8 cellular contexts compared by ENCODE assay signal in genomic region chr15:74373731-74374647, GRCh38. TPM values are rescaled to one million over a fixed set of nuclear protein-coding genes. Genes with fewer than 3 reads are reported as not detected.
DNase-seq lines count a peak whose midpoint lies in the region; ATAC-seq lines count a peak whose summit lies in the region.

No MANE protein-coding gene starts in this region.

- no peaks in the 10 kb centered on the region for H3K9me3 ChIP-seq in CD4-positive, alpha-beta memory T cell (ENCODE audit: control insufficient read depth in 1 of 2, low read length in 2 of 2)
- no peaks in the 10 kb centered on the region for H3K9me3 ChIP-seq in ectodermal cell (ENCODE audit: control insufficient read depth, low read length)

- peak; percentile 90 to 96 (median 91) for DNase-seq in CD4-positive, alpha-beta memory T cell
- DNase-seq in HPDE6-E6E7 (ENCODE audit: extremely low spot score): peak; percentile 98
- DNase-seq in NCI-H82 (lab: John Stamatoyannopoulos, UW): peak; percentile 97
- DNase-seq in activated CD4-positive, alpha-beta memory T cell treated with anti-CD3 and anti-CD28 coated beads for 36 hours: peak; percentile 97
- peak; percentile 84 to 88 for DNase-seq in lung microvascular endothelial cell (ENCODE audit: low read depth in 2 of 2)
- peak; percentile 89 to 97 (median 91) for DNase-seq in stimulated activated CD4-positive, alpha-beta T cell treated with anti-CD3 and anti-CD28 coated beads, TNF-alpha, amount 100 ng/mL, for 24 hours (ENCODE audit: low read depth in 3 of 3)

- peaks cover 6 to 24% (median 13%) of the 10 kb centered on the region in 4 donors for H3K4me1 Mint-ChIP-seq in CD4-positive, alpha-beta memory T cell
- peaks cover 24% of the 10 kb centered on the region for H3K4me1 Mint-ChIP-seq in activated CD4-positive, alpha-beta memory T cell treated with anti-CD3 and anti-CD28 coated beads for 36 hours (ENCODE audit: low read depth)

- H3K4me3 Mint-ChIP-seq in CD4-positive, alpha-beta memory T cell: peak overlapping the region; percentile 78 to 88 (median 86)
- H3K4me3 Mint-ChIP-seq in activated CD4-positive, alpha-beta memory T cell treated with anti-CD3 and anti-CD28 coated beads for 36 hours: peak overlapping the region; percentile 71

- POLR2A ChIA-PET in CD4-positive, alpha-beta memory T cell (lab: Charles Lee; ENCODE audit: partially characterized antibody): interaction anchor here (0.7 to 2.4 kb wide), 6 partner anchors 8 to 395 kb away, joined by 3 to 16 read pairs (median 5); partner anchors contain the start of genes CLK3, SEMA7A and UBL7
- POLR2A ChIA-PET in activated CD4-positive, alpha-beta memory T cell treated with anti-CD3 and anti-CD28 coated beads for 36 hours (lab: Charles Lee): interaction anchor here (0.6 to 1.3 kb wide), 4 partner anchors 58 to 241 kb away, joined by 3 to 5 read pairs (median 5); partner anchors contain the start of genes CLK3 and UBL7

- H3K36me3 Mint-ChIP-seq in CD4-positive, alpha-beta memory T cell: no peaks in the 10 kb centered on the region
- H3K36me3 Mint-ChIP-seq in activated CD4-positive, alpha-beta memory T cell treated with anti-CD3 and anti-CD28 coated beads for 36 hours: no peaks in the 10 kb centered on the region

- CTCF ChIA-PET in CD4-positive, alpha-beta memory T cell (lab: Charles Lee; ENCODE audit: partially characterized antibody): interaction anchor here (0.5 to 21.8 kb wide), 20 partner anchors 9 to 597 kb away, joined by 3 to 550 read pairs (median 5); partner anchors contain the start of genes SEMA7A and UBL7
- CTCF ChIA-PET in activated CD4-positive, alpha-beta memory T cell treated with anti-CD3 and anti-CD28 coated beads for 36 hours (lab: Charles Lee): interaction anchor here (0.6 to 17.3 kb wide), 30 partner anchors 11 to 576 kb away, joined by 3 to 652 read pairs (median 4); partner anchors contain the start of genes ARID3B, CLK3, SEMA7A and UBL7

- peak overlapping the region; percentile 38 for H3K27ac ChIP-seq in CD4-positive, alpha-beta memory T cell (ENCODE audit: low read depth, low read length)
- no peak overlapping the region for H3K27ac ChIP-seq in ectodermal cell (ENCODE audit: insufficient read depth, low read depth, low read length, poor library complexity, severe bottlenecking)

- H3K27ac Mint-ChIP-seq in CD4-positive, alpha-beta memory T cell: peak overlapping the region; percentile 46 to 88 (median 67)
- H3K27ac Mint-ChIP-seq in activated CD4-positive, alpha-beta memory T cell treated with anti-CD3 and anti-CD28 coated beads for 36 hours: peak overlapping the region; percentile 35

- WGBS in ectodermal cell, 2 experiments: 1% methylated on average over 62 of the region's 62 CpGs

- H3K4me1 ChIP-seq in CD4-positive, alpha-beta memory T cell (ENCODE audit: insufficient read depth, low read length): peaks cover 19% of the 10 kb centered on the region
- H3K4me1 ChIP-seq in ectodermal cell (ENCODE audit: control insufficient read depth, insufficient read depth, low read length): peaks cover 6% of the 10 kb centered on the region

- H3K9me3 Mint-ChIP-seq in CD4-positive, alpha-beta memory T cell: peaks cover 0 to 3% (median 0%) of the 10 kb centered on the region in 8 donors
- H3K9me3 Mint-ChIP-seq in activated CD4-positive, alpha-beta memory T cell treated with anti-CD3 and anti-CD28 coated beads for 36 hours: no peaks in the 10 kb centered on the region

- peak overlapping the region; percentile 82 to 93 for H3K4me3 ChIP-seq in CD4-positive, alpha-beta memory T cell (ENCODE audit: low read length in 2 of 2)
- peak overlapping the region; percentile 41 for H3K4me3 ChIP-seq in ectodermal cell (ENCODE audit: insufficient read depth, low read depth, low read length)

- H3K36me3 ChIP-seq in CD4-positive, alpha-beta memory T cell (ENCODE audit: insufficient read depth, low read length): no peaks in the 10 kb centered on the region
- H3K36me3 ChIP-seq in ectodermal cell (ENCODE audit: control insufficient read depth, insufficient read depth, low read length): no peaks in the 10 kb centered on the region

- peaks cover 8% of the 10 kb centered on the region in 2 donors for H3K27me3 Mint-ChIP-seq in CD4-positive, alpha-beta memory T cell
- H3K27me3 Mint-ChIP-seq in activated CD4-positive, alpha-beta memory T cell treated with anti-CD3 and anti-CD28 coated beads for 36 hours: peaks cover 3% of the 10 kb centered on the region

- ATAC-seq in GM19463 (IDR thresholded peaks at IDR 0.05; ENCODE audit: unreplicated experiment): peak; percentile 72

- no peaks in the 10 kb centered on the region for H3K27me3 ChIP-seq in CD4-positive, alpha-beta memory T cell (ENCODE audit: insufficient read depth, low read length)
- H3K27me3 ChIP-seq in ectodermal cell (ENCODE audit: control insufficient read depth, insufficient read depth, low read length, poor library complexity, severe bottlenecking): peaks cover 15% of the 10 kb centered on the region

- intact Hi-C loops in CD4-positive, alpha-beta memory T cell (cut with micrococcal nuclease): loop anchor here (1.0 kb wide), 6 partner anchors 64 to 395 kb away; partner anchors contain the start of gene UBL7
- intact Hi-C loops in activated CD4-positive, alpha-beta memory T cell treated with anti-CD3 and anti-CD28 coated beads for 36 hours (cut with micrococcal nuclease): loop anchor here (1.0 to 5.0 kb wide), 4 partner anchors 87 to 393 kb away; partner anchors contain the start of gene UBL7

RNA-seq across cellular contexts. Expression of gene CYP11A1, which starts 6.5 kb away (rescaled TPM):
- total RNA-seq in CD4-positive, alpha-beta memory T cell: not detected
- polyA plus RNA-seq in CD4-positive, alpha-beta memory T cell: not detected
- total RNA-seq in activated CD4-positive, alpha-beta memory T cell treated with anti-CD3 and anti-CD28 coated beads for 36 hours: under 1 TPM in 1 of 2 experiments, not detected in 1; 0.29 TPM
- polyA plus RNA-seq in ectodermal cell (2013, experiment 1 of 4): 1.9 TPM
- polyA plus RNA-seq in ectodermal cell (2013, experiment 2 of 4): 2.2 TPM
- polyA plus RNA-seq in ectodermal cell (2013, experiment 3 of 4): 1.9 TPM
- polyA plus RNA-seq in ectodermal cell (2013, experiment 4 of 4): 2.6 TPM
- total RNA-seq in lung microvascular endothelial cell: not detected in 2 replicates

RNA-seq across cellular contexts. Expression of gene SEMA7A, which starts 59.8 kb away (rescaled TPM):
- 1 to 10 TPM; 1.2 to 1.9 TPM for total RNA-seq in CD4-positive, alpha-beta memory T cell
- polyA plus RNA-seq in CD4-positive, alpha-beta memory T cell: under 1 TPM in 1 of 2 donors, not detected in 1; 0.10 TPM
- total RNA-seq in activated CD4-positive, alpha-beta memory T cell treated with anti-CD3 and anti-CD28 coated beads for 36 hours: 10 to 100 TPM; 65.9 to 68.4 TPM
- 21.4 TPM for polyA plus RNA-seq in ectodermal cell (2013, experiment 1 of 4)
- 17.8 TPM for polyA plus RNA-seq in ectodermal cell (2013, experiment 2 of 4)
- 14.8 TPM for polyA plus RNA-seq in ectodermal cell (2013, experiment 3 of 4)
- polyA plus RNA-seq in ectodermal cell (2013, experiment 4 of 4): 15.0 TPM
- 0.65 and 0.79 TPM in 2 replicates for total RNA-seq in lung microvascular endothelial cell

Comparison
In these comparisons a context has a peak if more than half of its experiments do, and no peak if none do; other contexts are left out.
1. RNA of gene SEMA7A, which starts 59.8 kb away (total RNA-seq): 65.9 to 68.4 TPM in activated CD4-positive, alpha-beta memory T cell treated with anti-CD3 and anti-CD28 coated beads for 36 hours; 1.2 to 1.9 TPM in CD4-positive, alpha-beta memory T cell and 0.65 to 0.79 TPM in lung microvascular endothelial cell; every median in the first group is over 10 times any median in the second.
2. Peak in every context shown above with its lines, with median percentiles within 50 percentile points of each other: DNase-seq.